19 cellular contexts compared by ENCODE assay signal in genomic region chr2:45872211-45872610, GRCh38.
DNase-seq lines count a peak whose midpoint lies in the region; ATAC-seq and TF ChIP-seq lines count a peak whose summit lies in the region.
"Had no signal": no experiment of that assay in that cellular context is flagged by ENCODE, and none has a peak within 500 bp of the region (broad histone marks: within the 10 kb centered on the region; RNA-seq: fewer than 3 reads in every experiment).

No MANE protein-coding gene starts in this region.

- in situ Hi-C loops in mammary epithelial cell (cut with MboI; ENCODE audit: low sequenced_read_pairs in 2 of 2), result no loop called here

- 76% methylated on average over 5 of the region's 5 CpGs for WGBS in mammary epithelial cell (ENCODE audit: low coverage, missing lambda C conversion rate)

- no peak overlapping the region for H3K27ac Mint-ChIP-seq in activated T-cell treated with anti-CD3 and anti-CD28 coated beads, Interleukin-2, amount 50 U/mL, for 72 hours
- H3K27ac Mint-ChIP-seq: activated naive CD8-positive, alpha-beta T cell treated with anti-CD3 and anti-CD28 coated beads, Interleukin-2, amount 50 U/mL, for 24 hours; activated T-helper 17 cell treated with anti-CD3 and anti-CD28 coated beads, Interleukin-2, amount 50 U/mL, for 72 hours; GM23338; T-helper 17 cell had no signal

- no peak overlapping the region for H3K4me3 ChIP-seq in BLaER1 treated with 17β-estradiol and CSF1 and Interleukin-3, amounts not matched to agents 10 nM and 100 nM
- H3K4me3 ChIP-seq in cardiac fibroblast (replicated peaks in 1 of 2; ENCODE audit: low read depth in 2 of 2, low read length in 2 of 2), result no peak overlapping the region
- no peak overlapping the region for H3K4me3 ChIP-seq in left lung
- H3K4me3 ChIP-seq in mammary epithelial cell (replicated peaks in 1 of 3; ENCODE audit: insufficient read depth in 1 of 3, low read depth in 2 of 3, low read length in 3 of 3), result no peak overlapping the region
- H3K4me3 ChIP-seq: gastroesophageal sphincter, GM23338, thoracic aorta had no signal

- ATAC-seq in left lung (peak; percentile 23), GM21447 (IDR thresholded peaks at IDR 0.05; ENCODE audit: unreplicated experiment) (no peak)
- no peak for ATAC-seq in activated T-cell treated with anti-CD3 and anti-CD28 coated beads, Interleukin-2, amount 50 U/mL, for 72 hours (replicated peaks in 1 of 2)
- ATAC-seq: activated naive CD8-positive, alpha-beta T cell treated with anti-CD3 and anti-CD28 coated beads, Interleukin-2, amount 50 U/mL, for 24 hours; activated T-helper 17 cell treated with anti-CD3 and anti-CD28 coated beads, Interleukin-2, amount 50 U/mL, for 72 hours; gastroesophageal sphincter; GM23338; Panc1; T-helper 17 cell had no signal

- peaks cover 29 to 53% (median 50%) of the 10 kb centered on the region in 11 experiments for H3K9me3 ChIP-seq in BLaER1 treated with 17β-estradiol and CSF1 and Interleukin-3, amounts not matched to agents 10 nM and 100 nM (replicated peaks in 1 of 11)
- H3K9me3 ChIP-seq in left lung, result peaks cover 0 to 14% of the 10 kb centered on the region in 2 donors
- H3K9me3 ChIP-seq in mammary epithelial cell (replicated peaks; ENCODE audit: insufficient read depth, low read length), result peaks cover 2% of the 10 kb centered on the region

- CTCF ChIA-PET in mammary epithelial cell (lab: Charles Lee; ENCODE audit: low non-redundant PET), result no interaction called here

- H3K4me3 Mint-ChIP-seq in activated T-cell treated with anti-CD3 and anti-CD28 coated beads, Interleukin-2, amount 50 U/mL, for 72 hours, result no peak overlapping the region
- H3K4me3 Mint-ChIP-seq: activated naive CD8-positive, alpha-beta T cell treated with anti-CD3 and anti-CD28 coated beads, Interleukin-2, amount 50 U/mL, for 24 hours; activated T-helper 17 cell treated with anti-CD3 and anti-CD28 coated beads, Interleukin-2, amount 50 U/mL, for 72 hours; GM23338; T-helper 17 cell had no signal

- H3K79me2 ChIP-seq in mammary epithelial cell (ENCODE audit: insufficient read depth, low read length), result no peaks in the 10 kb centered on the region

- no peak overlapping the region for H2AFZ ChIP-seq in mammary epithelial cell (ENCODE audit: low read depth, low read length)
- H2AFZ ChIP-seq: GM23338 had no signal

- peaks cover 9 to 57% (median 51%) of the 10 kb centered on the region in 10 experiments; a peak in 19 of 20 replicates for H3K4me1 ChIP-seq in BLaER1 treated with 17β-estradiol and CSF1 and Interleukin-3, amounts not matched to agents 10 nM and 100 nM
- H3K4me1 ChIP-seq in left lung, result peaks cover 0 to 7% of the 10 kb centered on the region in 2 donors
- H3K4me1 ChIP-seq in mammary epithelial cell (ENCODE audit: insufficient read depth, low read length), result no peaks in the 10 kb centered on the region

- H3K36me3 Mint-ChIP-seq in activated T-cell treated with anti-CD3 and anti-CD28 coated beads, Interleukin-2, amount 50 U/mL, for 72 hours (ENCODE audit: insufficient read depth in 2 of 2), result peaks cover 10 to 14% of the 10 kb centered on the region in 2 donors

- peaks cover 0 to 69% (median 37%) of the 10 kb centered on the region in 11 experiments; a peak in 13 of 22 replicates for H4K20me1 ChIP-seq in BLaER1 treated with 17β-estradiol and CSF1 and Interleukin-3, amounts not matched to agents 10 nM and 100 nM
- no peaks in the 10 kb centered on the region for H4K20me1 ChIP-seq in mammary epithelial cell (ENCODE audit: insufficient read depth, low read length)

- peaks cover 15 to 60% (median 53%) of the 10 kb centered on the region in 11 experiments for H3K36me3 ChIP-seq in BLaER1 treated with 17β-estradiol and CSF1 and Interleukin-3, amounts not matched to agents 10 nM and 100 nM
- H3K36me3 ChIP-seq in left lung (no peaks in the 10 kb centered on the region), mammary epithelial cell (ENCODE audit: insufficient read depth, low read length) (no peaks in the 10 kb centered on the region)
- H3K36me3 ChIP-seq: gastroesophageal sphincter, thoracic aorta had no signal

- no peaks in the 10 kb centered on the region for H3K27me3 Mint-ChIP-seq in activated T-cell treated with anti-CD3 and anti-CD28 coated beads, Interleukin-2, amount 50 U/mL, for 72 hours (ENCODE audit: low read depth)
- H3K27me3 Mint-ChIP-seq: activated naive CD8-positive, alpha-beta T cell treated with anti-CD3 and anti-CD28 coated beads, Interleukin-2, amount 50 U/mL, for 24 hours; activated T-helper 17 cell treated with anti-CD3 and anti-CD28 coated beads, Interleukin-2, amount 50 U/mL, for 72 hours; T-helper 17 cell had no signal

- no TSS peak for BruUV-seq in mammary epithelial cell (replicated peaks; lab: Mats Ljungman, UMichigan)

- no peaks in the 10 kb centered on the region for H3K4me1 Mint-ChIP-seq in activated T-cell treated with anti-CD3 and anti-CD28 coated beads, Interleukin-2, amount 50 U/mL, for 72 hours (ENCODE audit: low read depth)
- H3K4me1 Mint-ChIP-seq: GM23338 had no signal

- no peak overlapping the region for H3K9ac ChIP-seq in BLaER1 treated with 17β-estradiol and CSF1 and Interleukin-3, amounts not matched to agents 10 nM and 100 nM
- no peak overlapping the region for H3K9ac ChIP-seq in mammary epithelial cell (ENCODE audit: insufficient read depth, low read length)

- TF ChIP-seq CTCF in cardiac fibroblast (IDR thresholded peaks at IDR 0.05; ENCODE audit: low read depth, low read length) (no peak), left lung (IDR thresholded peaks at IDR 0.05) (no peak), mammary epithelial cell (conservative IDR thresholded peaks at IDR 0.05 in 1 of 2, IDR thresholded peaks at IDR 0.05 in 1 of 2; ENCODE audit: extremely low read depth in 1 of 2, insufficient read depth in 1 of 2, low read depth in 1 of 2, low read length in 2 of 2) (no peak)

- intact Hi-C loops in left lung (cut with DNase I) (no loop called here), mammary epithelial cell (cut with micrococcal nuclease) (no loop called here)

- H3K4me2 ChIP-seq in BLaER1 treated with 17β-estradiol and CSF1 and Interleukin-3, amounts not matched to agents 10 nM and 100 nM, result peak overlapping the region in 8 of 11 experiments; percentile 49 to 84 (median 71); a peak in 12 of 22 replicates
- no peak overlapping the region for H3K4me2 ChIP-seq in mammary epithelial cell (ENCODE audit: insufficient read depth, low read depth, low read length)
- H3K4me2 ChIP-seq: GM23338 had no signal

- H3K27ac ChIP-seq in BLaER1 treated with 17β-estradiol and CSF1 and Interleukin-3, amounts not matched to agents 10 nM and 100 nM, result no peak overlapping the region
- H3K27ac ChIP-seq in left lung, result no peak overlapping the region
- no peak overlapping the region for H3K27ac ChIP-seq in mammary epithelial cell (ENCODE audit: insufficient read depth, low read depth, low read length)
- H3K27ac ChIP-seq: gastroesophageal sphincter, thoracic aorta had no signal

- peak; percentile 71 for DNase-seq in LHCN-M2 (ENCODE audit: low read depth)
- peak; percentile 29 to 37 for DNase-seq in cardiac fibroblast (ENCODE audit: low read depth in 2 of 2)
- no peak for DNase-seq in left lung
- DNase-seq in activated T-cell treated with anti-CD3 and anti-CD28 coated beads, Interleukin-2, amount 50 U/mL, for 72 hours, result no peak
- no peak for DNase-seq in COLO829 (ENCODE audit: low spot score)
- no peak for DNase-seq in mammary epithelial cell
- DNase-seq: activated CD8-positive, alpha-beta memory T cell treated with anti-CD3 and anti-CD28 coated beads for 24 hours; activated naive CD8-positive, alpha-beta T cell treated with anti-CD3 and anti-CD28 coated beads, Interleukin-2, amount 50 U/mL, for 24 hours; CD8-positive, alpha-beta memory T cell; NCI-H1417 treated with DMSO at 0.1 percent for 48 hours; retina; T-helper 17 cell had no signal

- peaks cover 4 to 9% of the 10 kb centered on the region in 2 donors for H3K9me3 Mint-ChIP-seq in activated T-cell treated with anti-CD3 and anti-CD28 coated beads, Interleukin-2, amount 50 U/mL, for 72 hours

- dilution Hi-C loops in mammary epithelial cell (cut with HindIII; ENCODE audit: low sequenced_read_pairs), result no loop called here

- no peaks in the 10 kb centered on the region for H3K27me3 ChIP-seq in BLaER1 treated with 17β-estradiol and CSF1 and Interleukin-3, amounts not matched to agents 10 nM and 100 nM
- no peaks in the 10 kb centered on the region for H3K27me3 ChIP-seq in left lung
- no peaks in the 10 kb centered on the region for H3K27me3 ChIP-seq in mammary epithelial cell (ENCODE audit: insufficient read depth, low read length)
- H3K27me3 ChIP-seq: gastroesophageal sphincter had no signal

Comparison
In these comparisons a context has a peak if more than half of its experiments do, and no peak if none do; other contexts are left out.
1. DNase-seq: peak in LHCN-M2 (single experiment) and cardiac fibroblast (2 of 2); none in left lung (0 of 2), activated T-cell treated with anti-CD3 and anti-CD28 coated beads, Interleukin-2, amount 50 U/mL, for 72 hours (0 of 2), COLO829 (single experiment) and mammary epithelial cell (single experiment).